Comparison of ENCODE assay signal across 37 cellular contexts in genomic region chr6:32064706-32065105, GRCh38. TPM values are rescaled to one million over a fixed set of nuclear protein-coding genes. Genes with fewer than 3 reads are reported as not detected.
"Had no signal": no experiment of that assay in that cellular context is flagged by ENCODE, and none has a peak within 500 bp of the region (broad histone marks: within the 10 kb centered on the region; RNA-seq: fewer than 3 reads in every experiment).

No MANE protein-coding gene starts in this region.

- H3K9ac ChIP-seq: KMS-11 had no signal

- H3K9me3 ChIP-seq: MG63 had no signal

- H3K27me3 ChIP-seq: MG63 had no signal

- H3K4me2 ChIP-seq: KMS-11 had no signal

- DNase-seq: Karpas-422, Kasumi-1, KG1, MG63, MM.1S, MV-4-11, NCI-H1048, NCI-H1092, NCI-H1092 treated with DMSO at 0.1 percent for 48 hours, NCI-H1105, NCI-H1417, NCI-H1417 treated with DMSO at 0.1 percent for 48 hours, NCI-H1436, NCI-H1436 treated with DMSO at 0.1 percent for 48 hours, NCI-H146, NCI-H1694, NCI-H1694 treated with DMSO at 0.1 percent for 48 hours, NCI-H187, NCI-H187 treated with DMSO at 0.1 percent for 48 hours, NCI-H1930, NCI-H2029, NCI-H2029 treated with DMSO at 0.1 percent for 48 hours, NCI-H2081, NCI-H2081 treated with DMSO at 0.1 percent for 48 hours, NCI-H2107, NCI-H2171, NCI-H2171 treated with DMSO at 0.1 percent for 48 hours, NCI-H2227 treated with DMSO at 0.1 percent for 48 hours, NCI-H226, NCI-H345, NCI-H446, NCI-H446 treated with DMSO at 0.1 percent for 48 hours, NCI-H510A had no signal

- H3K36me3 ChIP-seq: MG63 had no signal

- H3K4me3 ChIP-seq: MG63 had no signal

- H3K27ac ChIP-seq: KMS-11 had no signal

RNA-seq across cellular contexts. Expression of gene CYP21A2, which starts 26.5 kb away (rescaled TPM):
- total RNA-seq: LHCN-M2, M059J, NCI-H460 had no signal
